Comparison of ENCODE assay signal across 1 cellular context in genomic region chr5:138641547-138642298, GRCh38.
TF ChIP-seq lines count a peak whose summit lies in the region.

No MANE protein-coding gene starts in this region.

TF ChIP-seq in K562, 482 proteins besides CTCF, POLR2A, EP300 and RAD21 (continued from another document):
- TF ChIP-seq PBX2 (CRISPR knock-in tag; IDR thresholded peaks at IDR 0.05; ENCODE audit: low read depth) (no peak), PBX2 (tag; conservative IDR thresholded peaks at IDR 0.05; ENCODE audit: low read depth) (peak; percentile 84), ZNF354B (CRISPR knock-in tag; IDR thresholded peaks at IDR 0.05) (no peak), ZNF586 (CRISPR knock-in tag; conservative IDR thresholded peaks at IDR 0.05) (no peak), CHD1 (IDR thresholded peaks at IDR 0.05; ENCODE audit: low read length) (no peak), CC2D1A (IDR thresholded peaks at IDR 0.05) (peak; percentile 73), ESRRA (IDR thresholded peaks at IDR 0.05; ENCODE audit: borderline replicate concordance, low read depth) (peak; percentile 74; the same call in 1 of the 2 replicates), NR4A1 (CRISPR knock-in tag; IDR thresholded peaks at IDR 0.05) (no peak), NR4A1 (tag; IDR thresholded peaks at IDR 0.05) (no peak), E2F6 (IDR thresholded peaks at IDR 0.05; ENCODE audit: borderline replicate concordance in 1 of 2, extremely low read depth in 1 of 2, insufficient read depth in 1 of 2, insufficient read length in 1 of 2, low read depth in 1 of 2, low read length in 1 of 2, poor library complexity in 1 of 2, severe bottlenecking in 1 of 2) (no peak), NR2C2 (CRISPR knock-in tag; IDR thresholded peaks at IDR 0.05) (no peak), NR2C2 (tag; IDR thresholded peaks at IDR 0.05) (no peak), YBX1 (IDR thresholded peaks at IDR 0.05) (no peak), FOXM1 (IDR thresholded peaks at IDR 0.05; ENCODE audit: low read depth) (no peak), FOXM1 (CRISPR knock-in tag; IDR thresholded peaks at IDR 0.05; ENCODE audit: low read depth) (no peak), PKNOX1 (IDR thresholded peaks at IDR 0.05) (peak; percentile 74), ZNF41 (CRISPR knock-in tag; conservative IDR thresholded peaks at IDR 0.05) (no peak), ZNF121 (CRISPR knock-in tag; conservative IDR thresholded peaks at IDR 0.05) (no peak), KLF1 (tag; IDR thresholded peaks at IDR 0.05) (no peak), FOXK2 (conservative IDR thresholded peaks at IDR 0.05 in 1 of 2, IDR thresholded peaks at IDR 0.05 in 1 of 2; ENCODE audit: low read depth in 2 of 2) (no peak), ZBTB33 (CRISPR knock-in tag; IDR thresholded peaks at IDR 0.05) (no peak), SIN3B (IDR thresholded peaks at IDR 0.05; ENCODE audit: low read depth) (no peak), SOX6 (IDR thresholded peaks at IDR 0.05) (peak; percentile 68), CHD2 (IDR thresholded peaks at IDR 0.05; ENCODE audit: low read depth, low read length) (peak; percentile 40; the same call in 1 of the 2 replicates), MAFK (IDR thresholded peaks at IDR 0.05; ENCODE audit: low read length) (peak; percentile 9; the same call in 1 of the 2 replicates), SETDB1 (IDR thresholded peaks at IDR 0.05; ENCODE audit: low read length) (no peak), KLF16 (IDR thresholded peaks at IDR 0.05) (peak; percentile 53; the same call in 1 of the 2 replicates), ELF1 (tag; IDR thresholded peaks at IDR 0.05) (no peak), LCOR (CRISPR knock-in tag; IDR thresholded peaks at IDR 0.05) (peak; percentile 55; the same call in 1 of the 2 replicates), SIRT6 (IDR thresholded peaks at IDR 0.05; ENCODE audit: low read depth, low read length) (no peak), CBFA2T3 (IDR thresholded peaks at IDR 0.05) (peak; percentile 17; the same call in 1 of the 2 replicates), KDM4B (IDR thresholded peaks at IDR 0.05; ENCODE audit: borderline replicate concordance in 2 of 2, low read depth in 1 of 2) (no peak), MXI1 (IDR thresholded peaks at IDR 0.05; ENCODE audit: low read depth, low read length) (no peak), ZNF146 (CRISPR knock-in tag; IDR thresholded peaks at IDR 0.05; ENCODE audit: unreplicated experiment) (no peak), BCOR (IDR thresholded peaks at IDR 0.05) (peak; percentile 46; the same call in 1 of the 2 replicates), ETV6 (IDR thresholded peaks at IDR 0.05; ENCODE audit: borderline replicate concordance in 1 of 2, low read depth in 2 of 2, low read length in 1 of 2) (no peak), ETV6 (CRISPR knock-in tag; IDR thresholded peaks at IDR 0.05; ENCODE audit: borderline replicate concordance) (no peak), PATZ1 (CRISPR knock-in tag; IDR thresholded peaks at IDR 0.05; ENCODE audit: borderline replicate concordance) (no peak), KDM1A (IDR thresholded peaks at IDR 0.05) (peak; percentile 40 to 61; a peak in 3 of 4 replicates), ATF1 (CRISPR knock-in tag; IDR thresholded peaks at IDR 0.05) (no peak), ATF1 (tag; IDR thresholded peaks at IDR 0.05) (0 out of 2 replicates have a peak, but pooled peaks have one; percentile 16), SMC3 (conservative IDR thresholded peaks at IDR 0.05; ENCODE audit: insufficient read depth, low read depth, low read length) (peak; percentile 67), HMG20A (CRISPR knock-in tag; conservative IDR thresholded peaks at IDR 0.05) (no peak), ARID1B (IDR thresholded peaks at IDR 0.05) (peak; percentile 36; the same call in 1 of the 2 replicates), THRAP3 (IDR thresholded peaks at IDR 0.05; ENCODE audit: borderline replicate concordance) (no peak), DDX20 (tag; IDR thresholded peaks at IDR 0.05; ENCODE audit: low read depth) (no peak), ZEB2 (IDR thresholded peaks at IDR 0.05) (0 out of 2 replicates have a peak, but pooled peaks have one; percentile 16), ZNF75A (CRISPR knock-in tag; IDR thresholded peaks at IDR 0.05) (no peak), XRCC5 (IDR thresholded peaks at IDR 0.05; ENCODE audit: low read depth, low read length) (no peak)
- TF ChIP-seq, protein P1, sequence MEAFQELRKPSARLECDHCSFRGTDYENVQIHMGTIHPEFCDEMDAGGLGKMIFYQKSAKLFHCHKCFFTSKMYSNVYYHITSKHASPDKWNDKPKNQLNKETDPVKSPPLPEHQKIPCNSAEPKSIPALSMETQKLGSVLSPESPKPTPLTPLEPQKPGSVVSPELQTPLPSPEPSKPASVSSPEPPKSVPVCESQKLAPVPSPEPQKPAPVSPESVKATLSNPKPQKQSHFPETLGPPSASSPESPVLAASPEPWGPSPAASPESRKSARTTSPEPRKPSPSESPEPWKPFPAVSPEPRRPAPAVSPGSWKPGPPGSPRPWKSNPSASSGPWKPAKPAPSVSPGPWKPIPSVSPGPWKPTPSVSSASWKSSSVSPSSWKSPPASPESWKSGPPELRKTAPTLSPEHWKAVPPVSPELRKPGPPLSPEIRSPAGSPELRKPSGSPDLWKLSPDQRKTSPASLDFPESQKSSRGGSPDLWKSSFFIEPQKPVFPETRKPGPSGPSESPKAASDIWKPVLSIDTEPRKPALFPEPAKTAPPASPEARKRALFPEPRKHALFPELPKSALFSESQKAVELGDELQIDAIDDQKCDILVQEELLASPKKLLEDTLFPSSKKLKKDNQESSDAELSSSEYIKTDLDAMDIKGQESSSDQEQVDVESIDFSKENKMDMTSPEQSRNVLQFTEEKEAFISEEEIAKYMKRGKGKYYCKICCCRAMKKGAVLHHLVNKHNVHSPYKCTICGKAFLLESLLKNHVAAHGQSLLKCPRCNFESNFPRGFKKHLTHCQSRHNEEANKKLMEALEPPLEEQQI (IDR thresholded peaks at IDR 0.05) = no peak
- TF ChIP-seq, protein P2, sequence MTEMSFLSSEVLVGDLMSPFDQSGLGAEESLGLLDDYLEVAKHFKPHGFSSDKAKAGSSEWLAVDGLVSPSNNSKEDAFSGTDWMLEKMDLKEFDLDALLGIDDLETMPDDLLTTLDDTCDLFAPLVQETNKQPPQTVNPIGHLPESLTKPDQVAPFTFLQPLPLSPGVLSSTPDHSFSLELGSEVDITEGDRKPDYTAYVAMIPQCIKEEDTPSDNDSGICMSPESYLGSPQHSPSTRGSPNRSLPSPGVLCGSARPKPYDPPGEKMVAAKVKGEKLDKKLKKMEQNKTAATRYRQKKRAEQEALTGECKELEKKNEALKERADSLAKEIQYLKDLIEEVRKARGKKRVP (CRISPR knock-in tag; IDR thresholded peaks at IDR 0.05) = no peak
- TF ChIP-seq, protein P3, sequence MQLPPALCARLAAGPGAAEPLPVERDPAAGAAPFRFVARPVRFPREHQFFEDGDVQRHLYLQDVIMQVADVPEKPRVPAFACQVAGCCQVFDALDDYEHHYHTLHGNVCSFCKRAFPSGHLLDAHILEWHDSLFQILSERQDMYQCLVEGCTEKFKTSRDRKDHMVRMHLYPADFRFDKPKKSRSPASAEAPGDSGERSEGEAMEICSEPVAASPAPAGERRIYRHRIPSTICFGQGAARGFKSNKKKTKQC (CRISPR knock-in tag; IDR thresholded peaks at IDR 0.05) = no peak
- TF ChIP-seq, protein P4, sequence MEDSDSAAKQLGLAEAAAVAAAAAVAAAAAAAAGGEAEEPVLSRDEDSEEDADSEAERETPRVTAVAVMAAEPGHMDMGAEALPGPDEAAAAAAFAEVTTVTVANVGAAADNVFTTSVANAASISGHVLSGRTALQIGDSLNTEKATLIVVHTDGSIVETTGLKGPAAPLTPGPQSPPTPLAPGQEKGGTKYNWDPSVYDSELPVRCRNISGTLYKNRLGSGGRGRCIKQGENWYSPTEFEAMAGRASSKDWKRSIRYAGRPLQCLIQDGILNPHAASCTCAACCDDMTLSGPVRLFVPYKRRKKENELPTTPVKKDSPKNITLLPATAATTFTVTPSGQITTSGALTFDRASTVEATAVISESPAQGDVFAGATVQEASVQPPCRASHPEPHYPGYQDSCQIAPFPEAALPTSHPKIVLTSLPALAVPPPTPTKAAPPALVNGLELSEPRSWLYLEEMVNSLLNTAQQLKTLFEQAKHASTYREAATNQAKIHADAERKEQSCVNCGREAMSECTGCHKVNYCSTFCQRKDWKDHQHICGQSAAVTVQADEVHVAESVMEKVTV (CRISPR knock-in tag; IDR thresholded peaks at IDR 0.05) = 0 out of 2 replicates have a peak, but pooled peaks have one; percentile 40
TF ChIP-seq in K562: peak in this region for 40.
